In the genomic region with DNA sequence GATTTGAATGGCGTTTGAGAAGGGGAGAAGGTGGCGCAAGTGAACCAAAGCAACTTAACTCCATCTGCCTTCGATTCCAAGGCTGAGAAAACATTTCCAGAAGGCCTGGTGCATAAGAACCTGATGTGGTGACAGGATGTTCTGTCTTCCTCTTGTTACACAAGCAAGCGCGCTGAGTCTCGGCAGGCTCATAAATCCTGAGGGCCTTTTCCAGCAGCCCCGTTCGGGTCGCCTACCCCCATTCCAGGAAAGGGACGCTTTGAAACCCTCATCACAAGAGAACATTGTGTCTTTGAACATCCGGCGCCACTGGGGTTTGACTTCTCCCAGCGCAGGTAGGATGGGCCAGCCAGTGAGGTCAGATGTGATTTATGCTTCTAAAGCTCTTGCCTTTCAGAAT, we compare ENCODE assay signal across 19 cellular contexts.
"Had no signal": no experiment of that assay in that cellular context is flagged by ENCODE, and none has a peak within 500 bp of the region (broad histone marks: within the 10 kb centered on the region; RNA-seq: fewer than 3 reads in every experiment).

No MANE protein-coding gene starts in this region.

- H3K4me3 ChIP-seq: heart left ventricle, left lung, pancreas, tibial nerve, uterus had no signal

- H3K9me3 ChIP-seq: pancreas, uterus had no signal

- DNase-seq: activated CD4-positive, alpha-beta memory T cell treated with anti-CD3 and anti-CD28 coated beads for 36 hours; activated CD4-positive, alpha-beta T cell treated with anti-CD3 and anti-CD28 coated beads for 48 hours; activated effector memory CD4-positive, alpha-beta T cell treated with Interleukin-2 at 50 U/mL for 16 hours; activated naive CD4-positive, alpha-beta T cell treated with anti-CD3 and anti-CD28 coated beads for 36 hours; activated T-cell treated with anti-CD3 and anti-CD28 coated beads, Interleukin-2, amount 50 U/mL, for 72 hours; cortex of kidney; endodermal cell; heart left ventricle; midbrain; natural killer cell; stimulated activated CD4-positive, alpha-beta T cell treated with anti-CD3 and anti-CD28 coated beads, Interleukin-4, amount 100 ng/mL, for 24 hours; stimulated activated naive CD8-positive, alpha-beta T cell treated with anti-CD3 and anti-CD28 coated beads, Interleukin-15, Interleukin-2, amounts not matched to agents 100 U/mL and 50 U/mL, for 24 hours; SW 1271 had no signal

- H3K27me3 ChIP-seq: left lung, pancreas, tibial nerve, uterus had no signal

- H3K27ac ChIP-seq: epithelial cell of prostate, heart left ventricle, left lung, pancreas, tibial nerve, uterus had no signal

- H3K27ac Mint-ChIP-seq: activated CD4-positive, alpha-beta memory T cell treated with anti-CD3 and anti-CD28 coated beads for 36 hours; activated T-cell treated with anti-CD3 and anti-CD28 coated beads, Interleukin-2, amount 50 U/mL, for 72 hours; endodermal cell; natural killer cell had no signal

- H3K36me3 ChIP-seq: heart left ventricle, left lung, pancreas, tibial nerve, uterus had no signal

- FAIRE-seq: keratinocyte, pancreas had no signal

- H3K4me1 ChIP-seq: heart left ventricle, left lung, pancreas, tibial nerve, uterus had no signal

- H3K4me3 Mint-ChIP-seq: activated CD4-positive, alpha-beta memory T cell treated with anti-CD3 and anti-CD28 coated beads for 36 hours; activated naive CD4-positive, alpha-beta T cell treated with anti-CD3 and anti-CD28 coated beads for 36 hours; activated T-cell treated with anti-CD3 and anti-CD28 coated beads, Interleukin-2, amount 50 U/mL, for 72 hours; endodermal cell; natural killer cell had no signal

- ATAC-seq: activated T-cell treated with anti-CD3 and anti-CD28 coated beads, Interleukin-2, amount 50 U/mL, for 72 hours; heart left ventricle; left lung; natural killer cell; pancreas; stimulated activated naive CD8-positive, alpha-beta T cell treated with anti-CD3 and anti-CD28 coated beads, Interleukin-15, Interleukin-2, amounts not matched to agents 100 U/mL and 50 U/mL, for 24 hours had no signal
